8 cellular contexts compared by ENCODE assay signal in the genomic region with DNA sequence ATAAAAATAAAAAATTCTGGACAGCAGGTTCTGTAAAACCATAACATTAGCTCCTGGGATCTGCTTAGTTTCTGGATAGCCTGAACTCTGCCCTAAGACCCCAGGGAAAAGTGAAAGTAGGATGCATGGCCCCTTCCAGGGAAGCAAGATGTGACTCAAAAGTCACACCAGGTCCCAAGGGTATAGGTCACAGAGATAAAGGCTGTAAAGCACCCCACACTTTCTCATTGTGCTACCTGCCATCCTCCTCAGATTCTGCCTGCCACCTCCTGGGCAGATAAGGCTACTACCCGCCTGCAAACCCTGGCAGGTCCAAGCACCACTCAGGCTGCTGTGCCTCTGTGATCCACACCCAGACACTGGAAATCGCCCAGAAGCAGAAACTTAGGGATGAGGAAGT. TPM values are rescaled to one million over a fixed set of nuclear protein-coding genes. Genes with fewer than 3 reads are reported as not detected.
DNase-seq lines count a peak whose midpoint lies in the region; TF ChIP-seq lines count a peak whose summit lies in the region.

No MANE protein-coding gene starts in this region.

- no peaks in the 10 kb centered on the region for H3K9me3 ChIP-seq in prostate gland

- H3K36me3 ChIP-seq in prostate gland, result no peaks in the 10 kb centered on the region

- no peaks in the 10 kb centered on the region for H3K4me1 ChIP-seq in prostate gland (replicated peaks)

- TF ChIP-seq CTCF in fibroblast of villous mesenchyme (IDR thresholded peaks at IDR 0.05; ENCODE audit: insufficient read depth, low read depth, low read length), result peak; percentile 53
- peak; percentile 22 to 81 (median 63) for TF ChIP-seq CTCF in prostate gland (IDR thresholded peaks at IDR 0.05)

- TF ChIP-seq POLR2A in prostate gland (IDR thresholded peaks at IDR 0.05), result no peak

- no peaks in the 10 kb centered on the region for H3K27me3 ChIP-seq in prostate gland (replicated peaks; ENCODE audit: insufficient read depth)

- H3K27ac ChIP-seq in prostate gland, result no peak overlapping the region

- DNase-seq in DMS79 treated with DMSO at 0.1 percent for 48 hours (lab: John Stamatoyannopoulos, UW) (peak; percentile 20), DMS79 (lab: John Stamatoyannopoulos, UW) (no peak), HEK293T (ENCODE audit: extremely low spot score) (peak; percentile 24), NCI-H345 treated with DMSO at 0.1 percent for 48 hours (lab: John Stamatoyannopoulos, UW; ENCODE audit: unreplicated experiment) (peak; percentile 69), activated T-cell treated with anti-CD3 and anti-CD28 coated beads for 1 hour (ENCODE audit: low read depth) (peak; percentile 46), fibroblast of villous mesenchyme (ENCODE audit: low read depth) (peak; percentile 18), prostate gland (ENCODE audit: low spot score) (peak; percentile 51), amniotic stem cell (lab: John Stamatoyannopoulos, UW) (no peak)

- H3K4me3 ChIP-seq in fibroblast of villous mesenchyme (ENCODE audit: low read depth, low read length) (no peak overlapping the region), prostate gland (no peak overlapping the region)

- POLR2A ChIA-PET in HEK293T (lab: Yijun Ruan, JAX), result no interaction called here

- WGBS in prostate gland, result 44% methylated on average over 2 of the region's 2 CpGs

- intact Hi-C loops in prostate gland (cut with DNase I), result loop anchor here (2.0 kb wide), 1 partner anchor 116 kb away; no protein-coding TSS in a partner anchor

- CTCF ChIA-PET in HEK293T (lab: Yijun Ruan, JAX), result interaction anchor here (1.0 kb wide), 1 partner anchor 16 kb away, joined by 3 read pairs; no protein-coding TSS in a partner anchor

TF ChIP-seq in HEK293T, 16 proteins besides CTCF, POLR2A, EP300 and RAD21:
- no peak for TF ChIP-seq LEF1 (IDR thresholded peaks at IDR 0.05; ENCODE audit: borderline replicate concordance)
- no peak for TF ChIP-seq FOXA1 (IDR thresholded peaks at IDR 0.05)

RNA-seq across cellular contexts. Expression of a gene that starts 20.6 kb away (rescaled TPM):
- total RNA-seq in fibroblast of villous mesenchyme, result not detected in 2 replicates
- under 1 TPM in 1 of 2 donors, not detected in 1; 0.87 TPM for total RNA-seq in prostate gland

RNA-seq across cellular contexts. Expression of a gene that starts 21.6 kb away (rescaled TPM):
- total RNA-seq in fibroblast of villous mesenchyme (not detected in 2 replicates), prostate gland (10 to 100 TPM in 1 of 2 donors, 1 to 10 TPM in 1; 3.6 to 58.6 TPM)

RNA-seq across cellular contexts. Expression of a gene that starts 44.8 kb away (rescaled TPM):
- total RNA-seq in fibroblast of villous mesenchyme (0.97 and 2.2 TPM in 2 replicates), prostate gland (10 to 100 TPM; 50.9 to 80.5 TPM)

RNA-seq across cellular contexts. Expression of a gene that starts 59.5 kb away (rescaled TPM):
- total RNA-seq in fibroblast of villous mesenchyme (under 0.01 TPM in 1 of 2 replicates, not detected in the other), prostate gland (1 to 10 TPM in 1 of 2 donors, under 1 TPM in 1; 0.32 to 4.9 TPM)

Comparison
In these comparisons a context has a peak if more than half of its experiments do, and no peak if none do; other contexts are left out.
1. DNase-seq: peak in DMS79 treated with DMSO at 0.1 percent for 48 hours (single experiment), HEK293T (single experiment), NCI-H345 treated with DMSO at 0.1 percent for 48 hours (single experiment), activated T-cell treated with anti-CD3 and anti-CD28 coated beads for 1 hour (single experiment), fibroblast of villous mesenchyme (single experiment) and prostate gland (single experiment); none in DMS79 (single experiment) and amniotic stem cell (single experiment).
2. RNA of a gene that starts 44.8 kb away (total RNA-seq): 50.9 to 80.5 TPM in prostate gland; 0.97 to 2.2 TPM in fibroblast of villous mesenchyme; every median in the first group is over 10 times any median in the second.